In the genomic region with DNA sequence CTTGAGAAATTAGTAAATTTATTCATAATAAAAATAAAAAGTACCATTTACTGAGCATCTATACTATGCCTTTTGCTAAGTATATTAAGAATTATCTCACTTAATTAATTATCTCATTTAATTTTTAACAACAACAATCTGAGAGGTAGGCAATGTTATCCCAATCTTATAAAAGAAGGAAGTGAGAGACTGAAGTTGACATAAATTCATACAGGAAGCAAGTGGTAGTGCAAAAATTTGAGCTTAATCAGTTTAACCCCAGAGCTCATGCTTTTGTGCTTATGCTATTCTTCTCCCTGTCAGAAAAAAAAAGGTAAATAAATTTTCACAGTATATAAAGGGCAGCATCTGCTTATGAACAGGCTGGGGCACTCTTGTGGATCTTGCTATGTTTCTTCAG, we compare ENCODE assay signal across 20 cellular contexts. TPM values are rescaled to one million over a fixed set of nuclear protein-coding genes. Genes with fewer than 3 reads are reported as not detected.
"Had no signal": no experiment of that assay in that cellular context is flagged by ENCODE, and none has a peak within 500 bp of the region (broad histone marks: within the 10 kb centered on the region; RNA-seq: fewer than 3 reads in every experiment).

No MANE protein-coding gene starts in this region.

- H3K4me3 ChIP-seq: esophagus muscularis mucosa, gastrocnemius medialis, heart right ventricle, mucosa of descending colon, ovary, right atrium auricular region had no signal

- H3K27ac ChIP-seq: epithelial cell of prostate, esophagus muscularis mucosa, gastrocnemius medialis, heart right ventricle, ovary, right atrium auricular region had no signal

- H3K27me3 ChIP-seq: esophagus muscularis mucosa, gastrocnemius medialis, heart right ventricle, ovary, right atrium auricular region had no signal

- H3K9me3 ChIP-seq: esophagus muscularis mucosa, gastrocnemius medialis, mucosa of descending colon, ovary, right atrium auricular region had no signal

- DNase-seq: effector memory CD8-positive, alpha-beta T cell; gastrocnemius medialis; heart right ventricle; hypothalamus; kidney glomerular epithelial cell; mucosa of descending colon; naive thymus-derived CD8-positive, alpha-beta T cell; ovary; small intestine; stimulated activated CD4-positive, alpha-beta T cell treated with anti-CD3 and anti-CD28 coated beads, Interleukin-12 subunit alpha, Interleukin-12 subunit beta, amount 100 ng/mL, for 4 hours; stimulated activated naive CD4-positive, alpha-beta T cell treated with Interleukin-2 at 50 U/mL for 16 hours; trophoblast cell had no signal

- H3K4me1 ChIP-seq: esophagus muscularis mucosa, gastrocnemius medialis, right atrium auricular region had no signal

- H3K36me3 ChIP-seq: esophagus muscularis mucosa, gastrocnemius medialis, heart right ventricle, ovary, right atrium auricular region had no signal

- ATAC-seq: effector memory CD8-positive, alpha-beta T cell; gastrocnemius medialis; heart right ventricle; naive thymus-derived CD8-positive, alpha-beta T cell had no signal

RNA-seq across cellular contexts. Expression of a gene that starts 2.7 kb away (rescaled TPM):
- total RNA-seq: esophagus muscularis mucosa; fibroblast of villous mesenchyme; heart right ventricle; liver; mucosa of descending colon; naive thymus-derived CD8-positive, alpha-beta T cell; neural crest cell; ovary; posterior vena cava; right atrium auricular region; urinary bladder had no signal
- polyA plus RNA-seq: liver; naive thymus-derived CD8-positive, alpha-beta T cell; urinary bladder had no signal

RNA-seq across cellular contexts. Expression of a gene that starts 44.5 kb away (rescaled TPM):
- total RNA-seq: esophagus muscularis mucosa; fibroblast of villous mesenchyme; gastrocnemius medialis; heart right ventricle; liver; mucosa of descending colon; naive thymus-derived CD8-positive, alpha-beta T cell; neural crest cell; ovary; posterior vena cava; right atrium auricular region; urinary bladder had no signal
- polyA plus RNA-seq: heart right ventricle; liver; naive thymus-derived CD8-positive, alpha-beta T cell; ovary; small intestine; urinary bladder had no signal
